In genomic region chr1:164801246-164801731, GRCh38 we compare ENCODE assay signal across 13 cellular contexts.
DNase-seq lines count a peak whose midpoint lies in the region; ATAC-seq and TF ChIP-seq lines count a peak whose summit lies in the region.
"Had no signal": no experiment of that assay in that cellular context is flagged by ENCODE, and none has a peak within 500 bp of the region (broad histone marks: within the 10 kb centered on the region; RNA-seq: fewer than 3 reads in every experiment).

No MANE protein-coding gene starts in this region.

- peaks cover 7 to 13% (median 9%) of the 10 kb centered on the region in 4 donors for H3K36me3 ChIP-seq in esophagus muscularis mucosa
- H3K36me3 ChIP-seq in muscle layer of colon (ENCODE audit: insufficient read depth, low read length) = peaks cover 18% of the 10 kb centered on the region

- no peaks in the 10 kb centered on the region for H3K9me3 Mint-ChIP-seq in activated T-cell treated with anti-CD3 and anti-CD28 coated beads, Interleukin-2, amount 50 U/mL, for 4 hours
- H3K9me3 Mint-ChIP-seq: stimulated activated naive CD8-positive, alpha-beta T cell treated with anti-CD3 and anti-CD28 coated beads, Interleukin-15, Interleukin-2, amounts not matched to agents 100 ng/mL and 50 ng/mL, for 24 hours had no signal

- ATAC-seq in activated T-cell treated with anti-CD3 and anti-CD28 coated beads, Interleukin-2, amount 50 U/mL, for 4 hours = no peak
- ATAC-seq in HG02798 (IDR thresholded peaks at IDR 0.05; ENCODE audit: poor library complexity, unreplicated experiment) = no peak
- no peak for ATAC-seq in HG03378 (IDR thresholded peaks at IDR 0.05; ENCODE audit: unreplicated experiment)

- H3K4me1 ChIP-seq in esophagus muscularis mucosa (peaks cover 29 to 88% (median 75%) of the 10 kb centered on the region in 4 donors), muscle layer of colon (ENCODE audit: insufficient read depth, low read length) (peaks cover 42% of the 10 kb centered on the region)

- TF ChIP-seq POLR2A in esophagus muscularis mucosa (IDR thresholded peaks at IDR 0.05; ENCODE audit: low read depth) = no peak

- no peaks in the 10 kb centered on the region for H3K9me3 ChIP-seq in esophagus muscularis mucosa
- no peaks in the 10 kb centered on the region for H3K9me3 ChIP-seq in muscle layer of colon (ENCODE audit: low read length)
- H3K9me3 ChIP-seq: Peyer's patch had no signal

- H3K27ac ChIP-seq in angular gyrus (ENCODE audit: low read depth, low read length) (peak overlapping the region; percentile 46), esophagus muscularis mucosa (replicated peaks in 1 of 4) (peak overlapping the region; percentile 72 to 76 (median 73)), muscle layer of colon (ENCODE audit: low read depth, low read length) (peak overlapping the region; percentile 10)
- H3K27ac ChIP-seq: brain microvascular endothelial cell had no signal

- WGBS in esophagus muscularis mucosa = 69% methylated on average over 6 of the region's 6 CpGs

- H3K36me3 Mint-ChIP-seq in activated T-cell treated with anti-CD3 and anti-CD28 coated beads, Interleukin-2, amount 50 U/mL, for 4 hours (ENCODE audit: insufficient read depth) = no peaks in the 10 kb centered on the region

- DNase-seq in esophagus muscularis mucosa (ENCODE audit: extremely low spot score) (no peak), superior temporal gyrus (ENCODE audit: extremely low spot score) (peak; percentile 62)
- DNase-seq in activated T-cell treated with anti-CD3 and anti-CD28 coated beads, Interleukin-2, amount 50 U/mL, for 4 hours = no peak
- DNase-seq: activated CD4-positive, alpha-beta T cell treated with anti-CD3 and anti-CD28 coated beads, Interleukin-2, amount 50 U/mL, for 1 hour; activated naive CD4-positive, alpha-beta T cell treated with Interleukin-2 at 50 U/mL for 16 hours; brain microvascular endothelial cell; NCI-H2171; Peyer's patch had no signal

- no peak overlapping the region for H3K9ac ChIP-seq in muscle layer of colon (ENCODE audit: low read length)

- no peak for TF ChIP-seq CTCF in esophagus muscularis mucosa (IDR thresholded peaks at IDR 0.05)

- H3K4me1 Mint-ChIP-seq in activated T-cell treated with anti-CD3 and anti-CD28 coated beads, Interleukin-2, amount 50 U/mL, for 4 hours (ENCODE audit: low read depth) = no peaks in the 10 kb centered on the region

- H3K27me3 Mint-ChIP-seq in activated T-cell treated with anti-CD3 and anti-CD28 coated beads, Interleukin-2, amount 50 U/mL, for 4 hours (ENCODE audit: low read depth) = no peaks in the 10 kb centered on the region
- H3K27me3 Mint-ChIP-seq: stimulated activated naive CD8-positive, alpha-beta T cell treated with anti-CD3 and anti-CD28 coated beads, Interleukin-15, Interleukin-2, amounts not matched to agents 100 ng/mL and 50 ng/mL, for 24 hours had no signal

- intact Hi-C loops in esophagus muscularis mucosa (cut with DNase I) = no loop called here

- H3K4me3 Mint-ChIP-seq in activated T-cell treated with anti-CD3 and anti-CD28 coated beads, Interleukin-2, amount 50 U/mL, for 4 hours = no peak overlapping the region
- H3K4me3 Mint-ChIP-seq: stimulated activated naive CD8-positive, alpha-beta T cell treated with anti-CD3 and anti-CD28 coated beads, Interleukin-15, Interleukin-2, amounts not matched to agents 100 ng/mL and 50 ng/mL, for 24 hours had no signal

- H3K4me3 ChIP-seq in esophagus muscularis mucosa (no peak overlapping the region), muscle layer of colon (ENCODE audit: low read depth in 1 of 2, low read length in 2 of 2) (no peak overlapping the region)
- H3K4me3 ChIP-seq: Peyer's patch had no signal

- no peaks in the 10 kb centered on the region for H3K27me3 ChIP-seq in esophagus muscularis mucosa
- H3K27me3 ChIP-seq in muscle layer of colon (ENCODE audit: control insufficient read depth in 1 of 2, insufficient read depth in 2 of 2, low read length in 2 of 2) = no peaks in the 10 kb centered on the region
- H3K27me3 ChIP-seq: brain microvascular endothelial cell, Peyer's patch had no signal

- TF ChIP-seq EP300 in esophagus muscularis mucosa (IDR thresholded peaks at IDR 0.05) = no peak

Comparison
In these comparisons a context has a peak if more than half of its experiments do, and no peak if none do; other contexts are left out.
1. H3K27ac ChIP-seq: peak in every context shown above with its lines; median percentile 73 in esophagus muscularis mucosa; 46 in angular gyrus; 10 in muscle layer of colon.